ENCODE assay signal across 19 cellular contexts in the genomic region with DNA sequence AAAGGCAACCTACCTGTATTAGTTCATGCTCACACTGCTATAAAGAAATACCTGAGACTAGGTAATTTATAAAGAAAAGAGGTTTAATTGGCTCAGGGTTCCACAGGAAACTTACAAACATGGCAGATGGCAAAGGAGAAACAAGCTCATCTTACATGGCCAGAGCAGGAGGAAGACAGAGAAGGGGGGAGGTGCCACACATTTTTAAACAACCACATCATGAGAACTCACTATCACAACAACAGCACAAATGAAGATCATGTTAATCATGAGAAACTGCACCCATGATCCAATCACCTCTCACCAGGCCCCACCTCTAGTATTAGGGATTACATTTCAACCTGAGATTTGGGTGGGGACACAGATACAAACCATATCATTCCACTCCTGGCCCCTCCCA.
DNase-seq lines count a peak whose midpoint lies in the region; FAIRE-seq and TF ChIP-seq lines count a peak whose summit lies in the region.
"Had no signal": no experiment of that assay in that cellular context is flagged by ENCODE, and none has a peak within 500 bp of the region (broad histone marks: within the 10 kb centered on the region; RNA-seq: fewer than 3 reads in every experiment).

No MANE protein-coding gene starts in this region.

- no peak for TF ChIP-seq EP300 in SK-N-SH (IDR thresholded peaks at IDR 0.05; ENCODE audit: borderline replicate concordance in 1 of 2, low read depth in 1 of 2, low read length in 1 of 2)

- peaks cover 3% of the 10 kb centered on the region for H3K27me3 Mint-ChIP-seq in activated T-helper 1 cell treated with anti-CD3 and anti-CD28 coated beads, Interleukin-12 subunit alpha, Interleukin-12 subunit beta, Interleukin-2, Interleukin-4 antibody, amounts not matched to agents 30 ng/mL and 10 ng/mL and 1 ng/mL, durations not matched to agents 14 hours and 24 hours and 36 hours (ENCODE audit: insufficient read depth)
- H3K27me3 Mint-ChIP-seq: activated B cell treated with CpG ODN at 0.5 μM for 24 hours had no signal

- peak overlapping the region in 1 of 2 experiments; percentile 61; a peak in 2 of 4 replicates for H3K27ac ChIP-seq in SK-N-SH (ENCODE audit: low read depth in 2 of 2, low read length in 1 of 2)
- no peak overlapping the region for H3K27ac ChIP-seq in testis
- H3K27ac ChIP-seq: esophagus muscularis mucosa, thoracic aorta had no signal

- TF ChIP-seq RAD21 in SK-N-SH (IDR thresholded peaks at IDR 0.05; ENCODE audit: low read length), result no peak

- H3K27me3 ChIP-seq in SK-N-SH (ENCODE audit: insufficient read depth) (no peaks in the 10 kb centered on the region), testis (no peaks in the 10 kb centered on the region)
- H3K27me3 ChIP-seq: esophagus muscularis mucosa had no signal

- H3K4me3 ChIP-seq in SK-N-SH (ENCODE audit: low read depth in 2 of 2, low read length in 1 of 2) (no peak overlapping the region), foreskin fibroblast (ENCODE audit: low read depth in 1 of 2, low read length in 2 of 2) (no peak overlapping the region), testis (no peak overlapping the region)
- H3K4me3 ChIP-seq: esophagus muscularis mucosa, thoracic aorta had no signal

- intact Hi-C loops in activated T-helper 1 cell treated with anti-CD3 and anti-CD28 coated beads, Interleukin-12 subunit alpha, Interleukin-12 subunit beta, Interleukin-2, Interleukin-4 antibody, amounts not matched to agents 30 ng/mL and 10 ng/mL and 1 ng/mL, durations not matched to agents 14 hours and 24 hours and 36 hours (cut with micrococcal nuclease), result no loop called here
- intact Hi-C loops in testis (cut with DNase I; ENCODE audit: low total_unique reads), result no loop called here

- TF ChIP-seq POLR2A in testis (IDR thresholded peaks at IDR 0.05), result no peak

- no peaks in the 10 kb centered on the region for H3K4me1 Mint-ChIP-seq in activated T-helper 1 cell treated with anti-CD3 and anti-CD28 coated beads, Interleukin-12 subunit alpha, Interleukin-12 subunit beta, Interleukin-2, Interleukin-4 antibody, amounts not matched to agents 30 ng/mL and 10 ng/mL and 1 ng/mL, durations not matched to agents 14 hours and 24 hours and 36 hours (ENCODE audit: low read depth)
- H3K4me1 Mint-ChIP-seq: activated B cell treated with CpG ODN at 0.5 μM for 24 hours; stimulated activated effector memory CD8-positive, alpha-beta T cell treated with anti-CD3 and anti-CD28 coated beads, Interleukin-12 subunit alpha, Interleukin-12 subunit beta, amount 100 ng/mL, for 72 hours had no signal

- CTCF ChIA-PET in SK-N-SH (lab: Yijun Ruan, JAX), result no interaction called here

- peaks cover 9% of the 10 kb centered on the region for H3F3A ChIP-seq in SK-N-SH (replicated peaks; ENCODE audit: insufficient read depth)

- H3K36me3 ChIP-seq in SK-N-SH (replicated peaks in 1 of 2; ENCODE audit: control insufficient read depth in 1 of 2, insufficient read depth in 2 of 2, low read length in 1 of 2), result no peaks in the 10 kb centered on the region
- no peaks in the 10 kb centered on the region for H3K36me3 ChIP-seq in testis (ENCODE audit: low read depth, missing control alignments)
- H3K36me3 ChIP-seq: esophagus muscularis mucosa, thoracic aorta had no signal

- no peaks in the 10 kb centered on the region for H4K20me1 ChIP-seq in SK-N-SH (ENCODE audit: insufficient read depth)

- H3K9me3 ChIP-seq in SK-N-SH (no peaks in the 10 kb centered on the region), testis (no peaks in the 10 kb centered on the region)

- peak; percentile 39 for DNase-seq in NCI-H748 (lab: John Stamatoyannopoulos, UW; ENCODE audit: unreplicated experiment)
- DNase-seq in NCI-H748 treated with DMSO at 0.1 percent for 48 hours (lab: John Stamatoyannopoulos, UW), result no peak
- DNase-seq in SK-N-SH, result no peak
- peak; percentile 29 to 35 for DNase-seq in foreskin fibroblast
- DNase-seq in urothelium cell line (ENCODE audit: low spot score), result no peak
- no peak for DNase-seq in activated T-helper 1 cell treated with anti-CD3 and anti-CD28 coated beads, Interleukin-12 subunit alpha, Interleukin-12 subunit beta, Interleukin-2, Interleukin-4 antibody, amounts not matched to agents 30 ng/mL and 10 ng/mL and 1 ng/mL, durations not matched to agents 14 hours and 24 hours and 36 hours (ENCODE audit: low spot score)
- DNase-seq in NOMO-1 treated with dmso at 0.1 percent for 144 hours (lab: John Stamatoyannopoulos, UW; ENCODE audit: unreplicated experiment), result no peak
- DNase-seq in testis, result no peak
- DNase-seq: activated B cell treated with CpG ODN at 0.5 μM for 24 hours; activated CD8-positive, alpha-beta T cell treated with anti-CD3 and anti-CD28 coated beads, Interleukin-2, amount 10 ng/mL, durations not matched to agents 7 days and 5 days; activated T-cell treated with anti-CD3 and anti-CD28 coated beads, Interleukin-2, amount 50 U/mL, for 72 hours; CD4-positive, alpha-beta T cell; hippocampal formation; Kasumi-1; mesendoderm; SHP77 had no signal

- H3K4me1 ChIP-seq in SK-N-SH (ENCODE audit: control insufficient read depth in 1 of 2, insufficient read depth in 2 of 2, low read depth in 1 of 2, low read length in 1 of 2) (peaks cover 0 to 2% of the 10 kb centered on the region in 2 experiments; a peak in 2 of 4 replicates), testis (no peaks in the 10 kb centered on the region)

- H3K9me3 Mint-ChIP-seq in activated T-helper 1 cell treated with anti-CD3 and anti-CD28 coated beads, Interleukin-12 subunit alpha, Interleukin-12 subunit beta, Interleukin-2, Interleukin-4 antibody, amounts not matched to agents 30 ng/mL and 10 ng/mL and 1 ng/mL, durations not matched to agents 14 hours and 24 hours and 36 hours, result no peaks in the 10 kb centered on the region

- H3K4me3 Mint-ChIP-seq in activated T-helper 1 cell treated with anti-CD3 and anti-CD28 coated beads, Interleukin-12 subunit alpha, Interleukin-12 subunit beta, Interleukin-2, Interleukin-4 antibody, amounts not matched to agents 30 ng/mL and 10 ng/mL and 1 ng/mL, durations not matched to agents 14 hours and 24 hours and 36 hours, result no peak overlapping the region
- H3K4me3 Mint-ChIP-seq: activated B cell treated with CpG ODN at 0.5 μM for 24 hours; activated CD8-positive, alpha-beta T cell treated with anti-CD3 and anti-CD28 coated beads, Interleukin-2, amount 10 ng/mL, durations not matched to agents 7 days and 5 days; activated T-cell treated with anti-CD3 and anti-CD28 coated beads, Interleukin-2, amount 50 U/mL, for 72 hours; CD4-positive, alpha-beta T cell; stimulated activated effector memory CD8-positive, alpha-beta T cell treated with anti-CD3 and anti-CD28 coated beads, Interleukin-12 subunit alpha, Interleukin-12 subunit beta, amount 100 ng/mL, for 72 hours had no signal

- H3K9ac ChIP-seq in SK-N-SH, result no peak overlapping the region

- POLR2A ChIA-PET in SK-N-SH (lab: Yijun Ruan, JAX), result no interaction called here

- no peak overlapping the region for H3K27ac Mint-ChIP-seq in activated T-helper 1 cell treated with anti-CD3 and anti-CD28 coated beads, Interleukin-12 subunit alpha, Interleukin-12 subunit beta, Interleukin-2, Interleukin-4 antibody, amounts not matched to agents 30 ng/mL and 10 ng/mL and 1 ng/mL, durations not matched to agents 14 hours and 24 hours and 36 hours
- H3K27ac Mint-ChIP-seq: activated B cell treated with CpG ODN at 0.5 μM for 24 hours; activated CD8-positive, alpha-beta T cell treated with anti-CD3 and anti-CD28 coated beads, Interleukin-2, amount 10 ng/mL, durations not matched to agents 7 days and 5 days; activated T-cell treated with anti-CD3 and anti-CD28 coated beads, Interleukin-2, amount 50 U/mL, for 72 hours; CD4-positive, alpha-beta T cell; stimulated activated effector memory CD8-positive, alpha-beta T cell treated with anti-CD3 and anti-CD28 coated beads, Interleukin-12 subunit alpha, Interleukin-12 subunit beta, amount 100 ng/mL, for 72 hours had no signal

- no peaks in the 10 kb centered on the region for H3K36me3 Mint-ChIP-seq in activated T-helper 1 cell treated with anti-CD3 and anti-CD28 coated beads, Interleukin-12 subunit alpha, Interleukin-12 subunit beta, Interleukin-2, Interleukin-4 antibody, amounts not matched to agents 30 ng/mL and 10 ng/mL and 1 ng/mL, durations not matched to agents 14 hours and 24 hours and 36 hours (ENCODE audit: low read depth)
- H3K36me3 Mint-ChIP-seq: stimulated activated effector memory CD8-positive, alpha-beta T cell treated with anti-CD3 and anti-CD28 coated beads, Interleukin-12 subunit alpha, Interleukin-12 subunit beta, amount 100 ng/mL, for 72 hours had no signal

- no peaks in the 10 kb centered on the region for H3K79me2 ChIP-seq in SK-N-SH (ENCODE audit: insufficient read depth)

- no peaks in the 10 kb centered on the region for H3K9me2 ChIP-seq in SK-N-SH

- no peak overlapping the region for H2AFZ ChIP-seq in SK-N-SH (ENCODE audit: low read depth)

- 0 out of 2 replicates have a peak overlapping the region, but pooled peaks have one; percentile 4 for H3K4me2 ChIP-seq in SK-N-SH

- FAIRE-seq in urothelium cell line (lab: Jason Lieb, UNC), result peak; percentile 58

- TF ChIP-seq CTCF in SK-N-SH (IDR thresholded peaks at IDR 0.05) (no peak), foreskin fibroblast (IDR thresholded peaks at IDR 0.05; ENCODE audit: low read depth, low read length) (no peak), testis (IDR thresholded peaks at IDR 0.05) (no peak)

TF ChIP-seq in SK-N-SH, 30 proteins besides CTCF, POLR2A, EP300 and RAD21 (continues in another document):
- no peak for TF ChIP-seq FOXM1 (IDR thresholded peaks at IDR 0.05; ENCODE audit: low read depth)
- TF ChIP-seq, protein P1, sequence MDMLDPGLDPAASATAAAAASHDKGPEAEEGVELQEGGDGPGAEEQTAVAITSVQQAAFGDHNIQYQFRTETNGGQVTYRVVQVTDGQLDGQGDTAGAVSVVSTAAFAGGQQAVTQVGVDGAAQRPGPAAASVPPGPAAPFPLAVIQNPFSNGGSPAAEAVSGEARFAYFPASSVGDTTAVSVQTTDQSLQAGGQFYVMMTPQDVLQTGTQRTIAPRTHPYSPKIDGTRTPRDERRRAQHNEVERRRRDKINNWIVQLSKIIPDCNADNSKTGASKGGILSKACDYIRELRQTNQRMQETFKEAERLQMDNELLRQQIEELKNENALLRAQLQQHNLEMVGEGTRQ (IDR thresholded peaks at IDR 0.05; ENCODE audit: borderline replicate concordance, low read depth, low read length), result no peak
- no peak for TF ChIP-seq GATA2 (CRISPR knock-in tag; IDR thresholded peaks at IDR 0.05)
- TF ChIP-seq GABPA (IDR thresholded peaks at IDR 0.05; ENCODE audit: low read depth), result no peak
- TF ChIP-seq TAF1 (IDR thresholded peaks at IDR 0.05; ENCODE audit: borderline replicate concordance, low read depth, low read length), result no peak
- TF ChIP-seq EZH2phosphoT487 (IDR thresholded peaks at IDR 0.05; ENCODE audit: borderline replicate concordance, low read depth), result no peak
- TF ChIP-seq YY1 (IDR thresholded peaks at IDR 0.05; ENCODE audit: low read depth), result no peak
- no peak for TF ChIP-seq SIN3A (IDR thresholded peaks at IDR 0.05; ENCODE audit: borderline replicate concordance, low read depth, low read length)
- no peak for TF ChIP-seq NFIC (IDR thresholded peaks at IDR 0.05; ENCODE audit: borderline replicate concordance)

Comparison
In these comparisons a context has a peak if more than half of its experiments do, and no peak if none do; other contexts are left out.
1. DNase-seq: peak in NCI-H748 (single experiment) and foreskin fibroblast (2 of 2); none in NCI-H748 treated with DMSO at 0.1 percent for 48 hours (single experiment), SK-N-SH (single experiment), urothelium cell line (single experiment), activated T-helper 1 cell treated with anti-CD3 and anti-CD28 coated beads, Interleukin-12 subunit alpha, Interleukin-12 subunit beta, Interleukin-2, Interleukin-4 antibody, amounts not matched to agents 30 ng/mL and 10 ng/mL and 1 ng/mL, durations not matched to agents 14 hours and 24 hours and 36 hours (single experiment), NOMO-1 treated with dmso at 0.1 percent for 144 hours (single experiment) and testis (single experiment).